ENCODE assay signal across 6 cellular contexts in the genomic region with DNA sequence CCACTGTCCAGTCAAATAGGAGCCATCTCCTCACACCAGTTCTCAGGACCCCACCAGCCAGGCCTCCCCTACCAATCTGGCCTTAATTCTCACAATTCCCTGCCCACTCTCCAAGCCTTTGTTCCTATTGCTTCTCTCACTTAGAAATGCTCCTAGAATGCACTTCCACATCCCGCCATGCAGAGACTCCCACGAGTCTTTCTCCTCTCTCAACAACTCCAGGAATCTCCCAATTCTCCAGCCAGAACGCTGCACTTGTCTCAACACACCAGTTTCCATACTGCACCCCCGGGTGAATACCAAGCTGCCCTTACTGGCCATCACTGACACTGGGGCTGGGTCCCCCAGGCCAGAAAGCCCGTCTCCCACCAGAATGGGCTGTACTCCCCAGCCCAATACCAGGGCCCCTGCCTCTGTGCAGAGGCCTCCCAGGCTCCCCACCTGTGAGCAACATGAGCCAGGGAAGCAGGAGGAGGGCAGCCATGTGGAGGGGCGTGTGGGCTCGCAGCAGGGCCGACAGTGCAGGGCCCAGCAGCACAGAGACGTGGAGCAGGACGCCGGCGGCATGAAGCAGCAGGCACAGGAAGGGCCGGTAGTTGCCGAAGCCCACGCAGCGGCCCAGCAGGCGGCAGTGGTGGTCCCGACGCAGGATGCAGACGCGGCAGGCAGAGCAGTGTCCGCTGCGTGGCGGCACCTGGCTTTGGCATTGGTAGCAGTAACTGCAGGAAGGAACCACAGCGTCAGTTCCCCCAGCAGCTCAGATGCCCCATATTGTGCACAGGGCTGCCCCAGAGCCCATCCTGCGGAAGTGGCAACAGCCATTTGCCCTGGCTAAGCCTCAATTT.
DNase-seq lines count a peak whose midpoint lies in the region; ATAC-seq lines count a peak whose summit lies in the region.

No MANE protein-coding gene starts in this region.

- H3K36me3 ChIP-seq in effector memory CD4-positive, alpha-beta T cell (ENCODE audit: control insufficient read depth, insufficient read depth, low read length): peaks cover 22% of the 10 kb centered on the region

- H3K4me3 ChIP-seq in effector memory CD4-positive, alpha-beta T cell (ENCODE audit: insufficient read depth, low read depth, low read length, poor library complexity, severe bottlenecking): peak overlapping the region; percentile 12

- H3K27ac ChIP-seq in effector memory CD4-positive, alpha-beta T cell (ENCODE audit: insufficient read depth, low read length, poor library complexity, severe bottlenecking): peak overlapping the region; percentile 54

- no peaks in the 10 kb centered on the region for H3K27me3 ChIP-seq in effector memory CD4-positive, alpha-beta T cell (replicated peaks; ENCODE audit: control insufficient read depth, insufficient read depth, low read length, poor library complexity, severe bottlenecking)

- ATAC-seq in HG03095 (IDR thresholded peaks at IDR 0.05; ENCODE audit: unreplicated experiment): no peak
- no peak for ATAC-seq in HG03175 (IDR thresholded peaks at IDR 0.05; ENCODE audit: unreplicated experiment)

- DNase-seq in ELF-1 (ENCODE audit: low read depth, low spot score) (peak; percentile 81), T-helper 22 cell (ENCODE audit: low read depth) (peak; percentile 39)
- peak; percentile 39 to 60 (median 53) for DNase-seq in effector memory CD4-positive, alpha-beta T cell
- peak; percentile 37 for DNase-seq in stimulated activated CD4-positive, alpha-beta T cell treated with anti-CD3 and anti-CD28 coated beads, Interleukin-12 subunit alpha, Interleukin-12 subunit beta, amount 100 ng/mL, for 4 hours

- H3K4me1 ChIP-seq in effector memory CD4-positive, alpha-beta T cell (ENCODE audit: control insufficient read depth, insufficient read depth, low read length, poor library complexity, severe bottlenecking): peaks cover 25% of the 10 kb centered on the region

- no peaks in the 10 kb centered on the region for H3K9me3 ChIP-seq in effector memory CD4-positive, alpha-beta T cell (ENCODE audit: control insufficient read depth, low read length)
